ENCODE assay signal across 1 cellular context in genomic region chr15:76991048-76991447, GRCh38.
TF ChIP-seq lines count a peak whose summit lies in the region.

No MANE protein-coding gene starts in this region.

TF ChIP-seq in HepG2, 621 proteins besides CTCF, POLR2A, EP300 and RAD21:
- TF ChIP-seq DBP (CRISPR knock-in tag; IDR thresholded peaks at IDR 0.05; ENCODE audit: not compliant biosample characterization), result no peak
- no peak for TF ChIP-seq ZBED4 (CRISPR knock-in tag; IDR thresholded peaks at IDR 0.05; ENCODE audit: borderline replicate concordance)
- TF ChIP-seq ZNF274 (CRISPR knock-in tag; IDR thresholded peaks at IDR 0.05), result no peak
